12 cellular contexts compared by ENCODE assay signal in genomic region chr1:209607795-209608178, GRCh38. TPM values are rescaled to one million over a fixed set of nuclear protein-coding genes. Genes with fewer than 3 reads are reported as not detected.
A peak's percentile ranks its signal among the peaks of the same experiment; 100 is the strongest.
DNase-seq lines count a peak whose midpoint lies in the region; ATAC-seq, FAIRE-seq and TF ChIP-seq lines count a peak whose summit lies in the region.
"Had no signal": no experiment of that assay in that cellular context is flagged by ENCODE, and none has a peak within 500 bp of the region (broad histone marks: within the 10 kb centered on the region; RNA-seq: fewer than 3 reads in every experiment).

No MANE protein-coding gene starts in this region.

- no peak for FAIRE-seq in keratinocyte (lab: Jason Lieb, UNC)
- FAIRE-seq in RCC 7860 (lab: Jason Lieb, UNC): no peak

- ATAC-seq in GM18907 (IDR thresholded peaks at IDR 0.05; ENCODE audit: unreplicated experiment) (peak; percentile 22), GM21717 (IDR thresholded peaks at IDR 0.05; ENCODE audit: unreplicated experiment) (peak; percentile 30), HG03354 (IDR thresholded peaks at IDR 0.05; ENCODE audit: poor library complexity, severe bottlenecking, unreplicated experiment) (peak; percentile 19), HG03378 (IDR thresholded peaks at IDR 0.05; ENCODE audit: unreplicated experiment) (no peak), GM21423 (IDR thresholded peaks at IDR 0.05; ENCODE audit: unreplicated experiment) (no peak)

- H3K27me3 ChIP-seq in keratinocyte (ENCODE audit: control insufficient read depth, extremely low read depth, insufficient read depth, low read length): no peaks in the 10 kb centered on the region
- H3K27me3 ChIP-seq: upper lobe of left lung had no signal

- H3K79me2 ChIP-seq in keratinocyte (ENCODE audit: control insufficient read depth, insufficient read depth, low read length): no peaks in the 10 kb centered on the region

- H3K36me3 ChIP-seq in keratinocyte (ENCODE audit: control insufficient read depth in 2 of 2, extremely low read depth in 1 of 2, insufficient read depth in 2 of 2, low read length in 2 of 2): no peaks in the 10 kb centered on the region
- H3K36me3 ChIP-seq: upper lobe of left lung had no signal

- peaks cover 21% of the 10 kb centered on the region for H4K20me1 ChIP-seq in keratinocyte (ENCODE audit: control insufficient read depth, extremely low read depth, insufficient read depth, low read length)

- H3K4me3 ChIP-seq in keratinocyte (ENCODE audit: control insufficient read depth in 2 of 3, extremely low read depth in 1 of 3, insufficient read depth in 2 of 3, low read depth in 1 of 3, low read length in 3 of 3): no peak overlapping the region
- H3K4me3 ChIP-seq: SK-N-MC, upper lobe of left lung had no signal

- peaks cover 17% of the 10 kb centered on the region for H3K4me1 ChIP-seq in keratinocyte (ENCODE audit: control insufficient read depth, extremely low read depth, insufficient read depth, low read length)
- H3K4me1 ChIP-seq: upper lobe of left lung had no signal

- H3K9ac ChIP-seq in keratinocyte (ENCODE audit: control insufficient read depth, extremely low read depth, insufficient read depth, low read length): peak overlapping the region; percentile 74

- H3K9me3 Mint-ChIP-seq in glutamatergic neuron (ENCODE audit: unreplicated experiment): peaks cover 2% of the 10 kb centered on the region

- dilution Hi-C loops in keratinocyte (cut with MboI; ENCODE audit: extremely low pct_ligation_motif_present, low sequenced_read_pairs): no loop called here

- H3K4me3 Mint-ChIP-seq in glutamatergic neuron (ENCODE audit: unreplicated experiment): no peak overlapping the region

- peak overlapping the region; percentile 41 for H3K4me2 ChIP-seq in keratinocyte (ENCODE audit: control insufficient read depth, extremely low read depth, insufficient read depth, low read depth, low read length)

- no peak overlapping the region for H2AFZ ChIP-seq in keratinocyte (ENCODE audit: control insufficient read depth, low read length)

- H3K9me1 ChIP-seq in keratinocyte (ENCODE audit: control insufficient read depth, extremely low read depth, insufficient read depth, low read length): peaks cover under 1% of the 10 kb centered on the region

- H3K27ac ChIP-seq in keratinocyte (ENCODE audit: control insufficient read depth, insufficient read depth, low read length): peak overlapping the region; percentile 83
- H3K27ac ChIP-seq: SK-N-MC, upper lobe of left lung had no signal

- H3K9me3 ChIP-seq in keratinocyte (ENCODE audit: control insufficient read depth, low read depth, low read length): no peaks in the 10 kb centered on the region
- H3K9me3 ChIP-seq: upper lobe of left lung had no signal

- no peak overlapping the region for H3K27ac Mint-ChIP-seq in glutamatergic neuron (ENCODE audit: unreplicated experiment)

- H3K36me3 Mint-ChIP-seq in glutamatergic neuron (ENCODE audit: unreplicated experiment): no peaks in the 10 kb centered on the region

- peaks cover 2% of the 10 kb centered on the region for H3K4me1 Mint-ChIP-seq in glutamatergic neuron (ENCODE audit: low read depth, unreplicated experiment)

- peaks cover 4% of the 10 kb centered on the region for H3K27me3 Mint-ChIP-seq in glutamatergic neuron (ENCODE audit: unreplicated experiment)

- TF ChIP-seq CTCF in keratinocyte (optimal IDR thresholded peaks at IDR 0.05 in 1 of 3, IDR thresholded peaks at IDR 0.05 in 1 of 3, conservative IDR thresholded peaks at IDR 0.05 in 1 of 3; ENCODE audit: extremely low read depth in 1 of 3, insufficient read depth in 2 of 3, low read length in 3 of 3) (no peak), glutamatergic neuron (IDR thresholded peaks at IDR 0.05; ENCODE audit: partially characterized antibody, unreplicated experiment) (no peak)

- DNase-seq in keratinocyte (ENCODE audit: low read depth, low spot score) (peak; percentile 32), RCC 7860 (ENCODE audit: low spot score) (no peak), glutamatergic neuron (no peak)
- DNase-seq: anterior cingulate cortex, NCI-H524, upper lobe of left lung had no signal

RNA-seq across cellular contexts. Expression of gene CAMK1G, which starts 24.3 kb away (rescaled TPM):
- polyA plus RNA-seq in keratinocyte: 0.02 TPM in 1 of 3 replicates, not detected in the others
- not detected for polyA plus RNA-seq in keratinocyte (2011; ENCODE audit: low read depth)
- not detected in 2 replicates for polyA plus RNA-seq in keratinocyte (2011; cell fraction: cytosol; rRNA removed)
- not detected in 2 replicates for polyA plus RNA-seq in keratinocyte (2011; cell fraction: nucleus; rRNA removed)
- polyA plus RNA-seq in keratinocyte (2012; ENCODE audit: low replicate concordance): 0.11 TPM in 1 of 2 replicates, not detected in the other
- not detected in 3 replicates for polyA minus RNA-seq in keratinocyte
- not detected for polyA minus RNA-seq in keratinocyte (2011; cell fraction: cytosol; rRNA and poly(A)+ RNA removed)
- polyA minus RNA-seq in keratinocyte (2011; cell fraction: nucleus; rRNA and poly(A)+ RNA removed): not detected in 2 replicates
- 2.0 TPM for total RNA-seq in glutamatergic neuron (ENCODE audit: unreplicated experiment)

RNA-seq across cellular contexts. Expression of gene LAMB3, which starts 44.4 kb away (rescaled TPM):
- polyA plus RNA-seq in keratinocyte: 659 to 1,206 TPM (median 953 TPM) in 3 replicates
- 649 TPM for polyA plus RNA-seq in keratinocyte (2011; ENCODE audit: low read depth)
- polyA plus RNA-seq in keratinocyte (2011; cell fraction: cytosol; rRNA removed): 240 and 422 TPM in 2 replicates
- polyA plus RNA-seq in keratinocyte (2011; cell fraction: nucleus; rRNA removed): 2,965 and 3,376 TPM in 2 replicates
- polyA plus RNA-seq in keratinocyte (2012; ENCODE audit: low replicate concordance): 638 and 1,913 TPM in 2 replicates
- 1,171 to 2,790 TPM (median 1,215 TPM) in 3 replicates for polyA minus RNA-seq in keratinocyte
- 1,139 TPM for polyA minus RNA-seq in keratinocyte (2011; cell fraction: cytosol; rRNA and poly(A)+ RNA removed)
- polyA minus RNA-seq in keratinocyte (2011; cell fraction: nucleus; rRNA and poly(A)+ RNA removed): 3,983 and 4,160 TPM in 2 replicates
- 0.54 TPM for total RNA-seq in glutamatergic neuron (ENCODE audit: unreplicated experiment)

Comparison
In these comparisons a context has a peak if more than half of its experiments do, and no peak if none do; other contexts are left out.
1. ATAC-seq: peak in GM18907 (single experiment), GM21717 (single experiment) and HG03354 (single experiment); none in HG03378 (single experiment) and GM21423 (single experiment).